ENCODE assay signal across 1 cellular context in genomic region chr17:7935859-7936258, GRCh38.
TF ChIP-seq lines count a peak whose summit lies in the region.

No MANE protein-coding gene starts in this region.

TF ChIP-seq in GM12878, 131 proteins besides CTCF, POLR2A, EP300 and RAD21:
- TF ChIP-seq CBX5 (IDR thresholded peaks at IDR 0.05; ENCODE audit: low read depth): no peak
- no peak for TF ChIP-seq SRF (IDR thresholded peaks at IDR 0.05; ENCODE audit: low read depth in 2 of 2, low read length in 2 of 2)
- no peak for TF ChIP-seq CHD2 (IDR thresholded peaks at IDR 0.05; ENCODE audit: borderline replicate concordance, low read depth, low read length)
- TF ChIP-seq POLR2AphosphoS2 (IDR thresholded peaks at IDR 0.05; ENCODE audit: low read depth, low read length): no peak
- no peak for TF ChIP-seq KAT2A (conservative IDR thresholded peaks at IDR 0.05; ENCODE audit: control insufficient read depth, low read depth, low read length)
- no peak for TF ChIP-seq IKZF1 (conservative IDR thresholded peaks at IDR 0.05)
- TF ChIP-seq ATF2 (IDR thresholded peaks at IDR 0.05; ENCODE audit: low read length): no peak
- TF ChIP-seq GABPA (IDR thresholded peaks at IDR 0.05; ENCODE audit: low read depth): no peak
- no peak for TF ChIP-seq TCF7 (IDR thresholded peaks at IDR 0.05; ENCODE audit: borderline replicate concordance)
- TF ChIP-seq HDAC6 (IDR thresholded peaks at IDR 0.05; ENCODE audit: unreplicated experiment): no peak
- no peak for TF ChIP-seq WRNIP1 (IDR thresholded peaks at IDR 0.05; ENCODE audit: borderline replicate concordance, low read depth, low read length)
- TF ChIP-seq HCFC1 (IDR thresholded peaks at IDR 0.05; ENCODE audit: low read length): no peak
- TF ChIP-seq SPI1 (IDR thresholded peaks at IDR 0.05; ENCODE audit: borderline replicate concordance, insufficient read depth, low read depth, low read length): no peak
